8 cellular contexts compared by ENCODE assay signal in the genomic region with DNA sequence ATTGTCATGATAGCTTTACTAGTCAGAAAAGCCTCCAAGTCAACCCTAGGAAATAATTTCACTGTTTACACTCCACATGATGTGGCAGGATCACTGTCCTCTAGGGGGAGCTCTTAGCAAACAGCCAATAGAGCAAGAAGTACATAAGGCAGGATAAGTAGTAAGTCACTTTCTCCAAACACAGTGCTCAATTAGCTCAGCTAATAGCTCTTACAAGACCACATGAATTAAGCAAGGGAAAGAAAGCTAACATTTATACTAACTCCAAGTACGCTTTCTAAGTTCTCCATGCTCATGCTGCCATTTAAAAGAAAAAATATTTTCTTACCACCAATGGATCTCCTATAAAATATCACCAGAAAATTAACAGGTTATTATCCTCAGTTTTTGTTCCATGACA.
A peak's percentile ranks its signal among the peaks of the same experiment; 100 is the strongest.
DNase-seq lines count a peak whose midpoint lies in the region; ATAC-seq and TF ChIP-seq lines count a peak whose summit lies in the region.

No MANE protein-coding gene starts in this region.

- H3K4me1 ChIP-seq in HEK293 (ENCODE audit: control insufficient read depth, insufficient read depth, low read length) = no peaks in the 10 kb centered on the region
- no peaks in the 10 kb centered on the region for H3K4me1 ChIP-seq in psoas muscle

- no peaks in the 10 kb centered on the region for H3K27me3 ChIP-seq in psoas muscle (ENCODE audit: insufficient read depth in 3 of 3, low read length in 2 of 3)

- no peak for TF ChIP-seq CTCF in HEK293 (tag by site-specific recombination; IDR thresholded peaks at IDR 0.05)
- TF ChIP-seq CTCF in activated CD8-positive, alpha-beta T cell treated with anti-CD3 and anti-CD28 coated beads for 36 hours (IDR thresholded peaks at IDR 0.05) = peak; percentile 79
- TF ChIP-seq CTCF in fibroblast of mammary gland (conservative IDR thresholded peaks at IDR 0.05; ENCODE audit: control insufficient read depth, insufficient read depth, low read depth, low read length) = peak; percentile 93
- peak; percentile 47 for TF ChIP-seq CTCF in psoas muscle (IDR thresholded peaks at IDR 0.05)

- H3K9me3 Mint-ChIP-seq in activated CD8-positive, alpha-beta T cell treated with anti-CD3 and anti-CD28 coated beads for 36 hours = no peaks in the 10 kb centered on the region

- no peaks in the 10 kb centered on the region for H3K9me3 ChIP-seq in HEK293 (ENCODE audit: control insufficient read depth, insufficient read depth, low read depth, low read length)
- H3K9me3 ChIP-seq in psoas muscle = peaks cover 2% of the 10 kb centered on the region

- WGBS in psoas muscle, 3 donors = 52 to 56% (median 55%) methylated on average over 1 of the region's 1 CpG

- H3K27me3 Mint-ChIP-seq in activated CD8-positive, alpha-beta T cell treated with anti-CD3 and anti-CD28 coated beads for 36 hours = peaks cover 5% of the 10 kb centered on the region

- POLR2A ChIA-PET in HEK293 (lab: Yijun Ruan, JAX) = no interaction called here
- POLR2A ChIA-PET in activated CD8-positive, alpha-beta T cell treated with anti-CD3 and anti-CD28 coated beads for 36 hours (lab: Charles Lee) = no interaction called here

- H3K27ac Mint-ChIP-seq in activated CD8-positive, alpha-beta T cell treated with anti-CD3 and anti-CD28 coated beads for 36 hours = no peak overlapping the region

- H3K4me3 ChIP-seq in HEK293 (ENCODE audit: low read depth, low read length) = no peak overlapping the region
- no peak overlapping the region for H3K4me3 ChIP-seq in fibroblast of mammary gland (ENCODE audit: control insufficient read depth, low read depth, low read length)
- no peak overlapping the region for H3K4me3 ChIP-seq in psoas muscle

- intact Hi-C loops in activated CD8-positive, alpha-beta T cell treated with anti-CD3 and anti-CD28 coated beads for 36 hours (cut with micrococcal nuclease) = loop anchor here (10.0 kb wide), 1 partner anchor 246 kb away; no protein-coding TSS in a partner anchor
- intact Hi-C loops in psoas muscle (cut with DNase I) = no loop called here

- ATAC-seq in activated CD8-positive, alpha-beta T cell treated with anti-CD3 and anti-CD28 coated beads for 36 hours = peak; percentile 67
- no peak for ATAC-seq in psoas muscle
- ATAC-seq in GM19452 (IDR thresholded peaks at IDR 0.05; ENCODE audit: unreplicated experiment) = no peak
- ATAC-seq in HG02623 (IDR thresholded peaks at IDR 0.05; ENCODE audit: unreplicated experiment) = no peak

- H3K4me3 Mint-ChIP-seq in activated CD8-positive, alpha-beta T cell treated with anti-CD3 and anti-CD28 coated beads for 36 hours = no peak overlapping the region

- CTCF ChIA-PET in HEK293 (lab: Yijun Ruan, JAX) = interaction anchor here (0.6 to 2.5 kb wide), 42 partner anchors 10 to 740 kb away, joined by 3 to 23 read pairs (median 4); partner anchors contain the start of gene LRIF1
- CTCF ChIA-PET in activated CD8-positive, alpha-beta T cell treated with anti-CD3 and anti-CD28 coated beads for 36 hours (lab: Charles Lee) = interaction anchor here (0.6 to 3.3 kb wide), 76 partner anchors 9 to 739 kb away, joined by 3 to 49 read pairs (median 4); partner anchors contain the start of genes CEPT1, DRAM2, KCNA2 and LRIF1

- DNase-seq in D341Med (ENCODE audit: low spot score) (peak; percentile 40), NCI-H774 (lab: John Stamatoyannopoulos, UW) (peak; percentile 62), fibroblast of mammary gland (ENCODE audit: low read depth) (peak; percentile 56), psoas muscle (no peak)
- DNase-seq in activated CD8-positive, alpha-beta T cell treated with anti-CD3 and anti-CD28 coated beads for 36 hours = peak; percentile 75

- no peaks in the 10 kb centered on the region for H3K36me3 Mint-ChIP-seq in activated CD8-positive, alpha-beta T cell treated with anti-CD3 and anti-CD28 coated beads for 36 hours (ENCODE audit: low read depth)

- H3K27ac ChIP-seq in HEK293 (ENCODE audit: extremely low read depth, low read depth, low read length) (no peak overlapping the region), psoas muscle (no peak overlapping the region)

- H3K36me3 ChIP-seq in HEK293 (ENCODE audit: control insufficient read depth in 2 of 2, insufficient read depth in 1 of 2, low read length in 2 of 2) (no peaks in the 10 kb centered on the region), psoas muscle (ENCODE audit: insufficient read depth in 1 of 2, low read depth in 1 of 2) (no peaks in the 10 kb centered on the region)

- no peaks in the 10 kb centered on the region for H3K4me1 Mint-ChIP-seq in activated CD8-positive, alpha-beta T cell treated with anti-CD3 and anti-CD28 coated beads for 36 hours (ENCODE audit: low read depth)

TF ChIP-seq in HEK293, 187 proteins besides CTCF, POLR2A, EP300 and RAD21:
- TF ChIP-seq ZNF660 (tag by site-specific recombination; IDR thresholded peaks at IDR 0.05) (0 out of 2 replicates have a peak, but pooled peaks have one; percentile 29), HOXC10 (CRISPR knock-in tag; IDR thresholded peaks at IDR 0.05) (no peak), ZNF654 (tag by site-specific recombination; IDR thresholded peaks at IDR 0.05; ENCODE audit: low read depth) (peak; percentile 45)

Comparison
In these comparisons a context has a peak if more than half of its experiments do, and no peak if none do; other contexts are left out.
1. DNase-seq: peak in D341Med (single experiment), NCI-H774 (single experiment), activated CD8-positive, alpha-beta T cell treated with anti-CD3 and anti-CD28 coated beads for 36 hours (single experiment) and fibroblast of mammary gland (single experiment); none in psoas muscle (0 of 2).